In the genomic region with DNA sequence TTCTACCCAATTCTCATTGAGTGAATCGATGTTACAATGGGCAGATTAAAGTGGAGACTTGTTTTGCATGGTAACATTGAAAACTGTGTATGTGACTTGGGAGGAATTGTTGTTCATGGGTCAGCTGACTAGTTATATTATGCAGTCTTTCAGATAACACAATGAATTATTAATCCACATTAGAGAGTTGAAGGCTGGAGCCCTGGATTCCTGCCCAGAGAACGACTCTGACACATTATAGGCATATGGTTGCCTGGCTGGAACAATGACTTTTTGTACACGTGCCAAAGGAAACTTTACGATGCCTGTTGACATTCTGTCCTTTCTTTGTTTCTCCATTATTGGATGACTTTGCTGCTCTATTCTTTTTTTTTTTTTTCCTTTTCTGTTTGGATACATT, we compare ENCODE assay signal across 13 cellular contexts. TPM values are rescaled to one million over a fixed set of nuclear protein-coding genes. Genes with fewer than 3 reads are reported as not detected.
DNase-seq lines count a peak whose midpoint lies in the region; ATAC-seq and TF ChIP-seq lines count a peak whose summit lies in the region.
"Had no signal": no experiment of that assay in that cellular context is flagged by ENCODE, and none has a peak within 500 bp of the region (broad histone marks: within the 10 kb centered on the region; RNA-seq: fewer than 3 reads in every experiment).

No MANE protein-coding gene starts in this region.

- peaks cover 11% of the 10 kb centered on the region for H3K4me1 ChIP-seq in mucosa of descending colon (ENCODE audit: low read depth)

- no peaks in the 10 kb centered on the region for H3K9me3 ChIP-seq in mucosa of descending colon

- no peak for TF ChIP-seq CTCF in mucosa of descending colon (IDR thresholded peaks at IDR 0.05)

- H3K36me3 ChIP-seq in mucosa of descending colon (ENCODE audit: low read depth): no peaks in the 10 kb centered on the region

- H3K4me3 ChIP-seq in mucosa of descending colon: no peak overlapping the region

- ATAC-seq in mucosa of descending colon: peak; percentile 97
- no peak for ATAC-seq in HG03571 (IDR thresholded peaks at IDR 0.05; ENCODE audit: unreplicated experiment)
- no peak for ATAC-seq in GM21360 (IDR thresholded peaks at IDR 0.05; ENCODE audit: unreplicated experiment)
- ATAC-seq: naive thymus-derived CD4-positive, alpha-beta T cell had no signal

- intact Hi-C loops in mucosa of descending colon (cut with DNase I, micrococcal nuclease): no loop called here

- DNase-seq in D341Med (ENCODE audit: low spot score) (peak; percentile 59), NCI-H226 (peak; percentile 5), cerebellar cortex (ENCODE audit: low spot score) (peak; percentile 33), mucosa of descending colon (peak; percentile 43 to 92 (median 64)), HK-2 (ENCODE audit: unreplicated experiment) (no peak), GF-D8 (lab: John Stamatoyannopoulos, UW) (no peak)
- DNase-seq: naive thymus-derived CD4-positive, alpha-beta T cell; stimulated activated CD4-positive, alpha-beta T cell treated with anti-CD3 and anti-CD28 coated beads, Interleukin-4, amount 100 ng/mL, for 1 hour had no signal

RNA-seq across cellular contexts. Expression of gene TMEM229A, which starts 52.3 kb away (rescaled TPM):
- under 1 TPM in 2 of 3 donors, not detected in 1; 0.14 to 0.32 TPM for total RNA-seq in mucosa of descending colon
- total RNA-seq: H4; naive thymus-derived CD4-positive, alpha-beta T cell; NCI-H460; T-helper 2 cell treated with Interferon-gamma antibody and Interleukin-4, amounts not matched to agents 100 ng/mL and 5 ng/mL, for 36 hours had no signal

Comparison
In these comparisons a context has a peak if more than half of its experiments do, and no peak if none do; other contexts are left out.
1. DNase-seq: peak in D341Med (single experiment), NCI-H226 (single experiment), cerebellar cortex (single experiment) and mucosa of descending colon (3 of 3); none in HK-2 (single experiment) and GF-D8 (single experiment).